ENCODE assay signal across 11 cellular contexts in genomic region chr1:35511305-35511704, GRCh38.
"Had no signal": no experiment of that assay in that cellular context is flagged by ENCODE, and none has a peak within 500 bp of the region (broad histone marks: within the 10 kb centered on the region; RNA-seq: fewer than 3 reads in every experiment).

No MANE protein-coding gene starts in this region.

- H3K4me3 ChIP-seq: GM23248, GM23338, HAP-1 had no signal

- FAIRE-seq: H1, H54 had no signal

- H3K4me1 ChIP-seq: HAP-1 had no signal

- H3K4me3 Mint-ChIP-seq: GM23338, H9, HFFc6 had no signal

- H3K27ac ChIP-seq: GM23248 had no signal

- ATAC-seq: GM23338, HCT116 had no signal

- H3K4me2 ChIP-seq: GM23338 had no signal

- DNase-seq: GM23248, GOT3, H7, H9, HCEC 1CT, HFFc6 had no signal

- H2AFZ ChIP-seq: GM23248, GM23338 had no signal

- H3K27ac Mint-ChIP-seq: GM23338, H9, HFFc6 had no signal

- H3K9ac ChIP-seq: GM23248 had no signal
